10 cellular contexts compared by ENCODE assay signal in the genomic region with DNA sequence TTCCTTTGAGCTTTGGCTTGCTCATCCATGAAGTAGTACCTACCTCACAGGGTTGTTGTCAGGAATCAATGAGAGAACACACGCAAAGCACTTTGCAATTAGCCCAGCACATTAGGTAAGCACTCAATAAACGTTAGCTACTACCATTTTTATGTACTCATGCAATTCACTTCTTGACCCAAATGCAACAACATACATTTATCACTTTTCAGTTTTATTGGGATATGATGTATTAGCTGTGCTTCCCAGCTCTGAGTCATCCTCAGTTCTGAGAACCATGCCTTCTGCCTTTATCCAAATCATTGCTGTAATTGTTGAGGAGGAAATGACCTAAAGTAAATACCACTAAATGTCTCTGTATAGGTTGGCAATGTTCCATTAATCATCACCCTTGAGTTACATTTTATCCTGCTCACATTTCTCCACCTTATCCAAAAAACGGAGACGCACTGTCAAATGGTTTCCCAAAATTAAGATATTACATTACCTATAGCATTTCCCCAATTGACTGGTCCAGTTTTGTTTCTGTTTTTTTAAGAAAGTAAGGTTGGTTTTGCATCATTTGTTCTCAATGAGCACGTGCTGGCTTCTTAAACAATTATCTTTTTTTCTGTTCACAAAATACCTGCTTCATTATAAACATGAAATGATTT. TPM values are rescaled to one million over a fixed set of nuclear protein-coding genes. Genes with fewer than 3 reads are reported as not detected.
DNase-seq lines count a peak whose midpoint lies in the region; ATAC-seq and TF ChIP-seq lines count a peak whose summit lies in the region.
"Had no signal": no experiment of that assay in that cellular context is flagged by ENCODE, and none has a peak within 500 bp of the region (broad histone marks: within the 10 kb centered on the region; RNA-seq: fewer than 3 reads in every experiment).

No MANE protein-coding gene starts in this region.

- CTCF ChIA-PET in RWPE1 (lab: Yijun Ruan, JAX), result interaction anchor here (0.6 kb wide), 1 partner anchor 150 kb away, joined by 3 read pairs; no protein-coding TSS in a partner anchor

- H3K27me3 ChIP-seq in foreskin keratinocyte, result peaks cover 11% of the 10 kb centered on the region

- peaks cover 10% of the 10 kb centered on the region for H3K4me1 ChIP-seq in foreskin keratinocyte

- TF ChIP-seq CTCF in AG10803 (conservative IDR thresholded peaks at IDR 0.05; ENCODE audit: low read length), result no peak
- no peak for TF ChIP-seq CTCF in HFF-Myc (IDR thresholded peaks at IDR 0.05; ENCODE audit: low read depth, low read length, missing control alignments)
- TF ChIP-seq CTCF in RWPE1 (conservative IDR thresholded peaks at IDR 0.05; ENCODE audit: low read depth), result no peak
- no peak for TF ChIP-seq CTCF in foreskin keratinocyte (conservative IDR thresholded peaks at IDR 0.05)

- H3K27ac ChIP-seq in RWPE1 (no peak overlapping the region), foreskin keratinocyte (no peak overlapping the region)

- intact Hi-C loops in Right ventricle myocardium inferior (cut with DNase I), result no loop called here
- intact Hi-C loops in Right ventricle myocardium superior (cut with DNase I), result no loop called here

- POLR2A ChIA-PET in RWPE1 (lab: Yijun Ruan, JAX; ENCODE audit: low non-redundant PET), result no interaction called here

- H3K4me3 ChIP-seq in AG10803 (ENCODE audit: low read length) (no peak overlapping the region), HFF-Myc (replicated peaks; ENCODE audit: low read depth, low read length) (no peak overlapping the region)

- ATAC-seq in foreskin keratinocyte (peak; percentile 14), HG02571 (IDR thresholded peaks at IDR 0.05; ENCODE audit: unreplicated experiment) (no peak), Right ventricle myocardium inferior (no peak), Right ventricle myocardium superior (ENCODE audit: poor library complexity) (no peak)
- ATAC-seq: T-helper 17 cell had no signal

- DNase-seq in AG10803 (ENCODE audit: low read depth) (peak; percentile 65), HFF-Myc (ENCODE audit: extremely low read depth, low read depth) (peak; percentile 69), RWPE1 (ENCODE audit: low spot score) (peak; percentile 77), foreskin keratinocyte (peak; percentile 51 to 65), medulla oblongata (ENCODE audit: extremely low spot score) (no peak), Right ventricle myocardium inferior (ENCODE audit: missing footprints) (no peak), Right ventricle myocardium superior (no peak)
- DNase-seq: erythroblast, T-helper 17 cell had no signal

RNA-seq across cellular contexts. Expression of a gene that starts 2.3 kb away (rescaled TPM):
- total RNA-seq in foreskin keratinocyte (not detected in 2 replicates), Right ventricle myocardium inferior (not detected), Right ventricle myocardium superior (not detected)
- polyA plus RNA-seq in foreskin keratinocyte, result not detected in 2 replicates
- total RNA-seq: T-helper 17 cell had no signal

Comparison
In these comparisons a context has a peak if more than half of its experiments do, and no peak if none do; other contexts are left out.
1. DNase-seq: peak in AG10803 (single experiment), HFF-Myc (single experiment), RWPE1 (single experiment) and foreskin keratinocyte (2 of 2); none in medulla oblongata (single experiment), Right ventricle myocardium inferior (single experiment) and Right ventricle myocardium superior (single experiment).